Comparison of ENCODE assay signal across 8 cellular contexts in the genomic region with DNA sequence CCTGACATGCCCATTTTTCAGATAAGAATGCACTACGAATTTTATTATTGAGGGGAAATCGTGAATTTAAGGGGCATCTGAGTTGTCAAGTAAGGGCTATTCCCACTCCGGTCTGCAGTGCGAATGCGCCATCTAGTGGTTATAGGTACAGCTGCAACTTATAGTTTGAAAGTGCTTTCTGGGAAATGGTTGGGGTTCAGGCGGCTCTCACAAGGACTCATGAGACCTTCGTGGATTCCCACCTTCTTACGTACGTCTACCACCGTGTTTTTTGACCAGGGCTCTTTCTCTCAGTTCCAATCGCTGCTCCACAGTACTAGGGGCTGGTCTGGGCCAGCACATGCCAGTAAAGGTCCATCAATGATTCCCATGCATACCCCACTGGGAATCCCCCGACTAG. TPM values are rescaled to one million over a fixed set of nuclear protein-coding genes. Genes with fewer than 3 reads are reported as not detected.
DNase-seq lines count a peak whose midpoint lies in the region; ATAC-seq and TF ChIP-seq lines count a peak whose summit lies in the region.

No MANE protein-coding gene starts in this region.

- no peak overlapping the region for H3K4ac ChIP-seq in IMR-90 (ENCODE audit: low read depth, low read length)

- H3K14ac ChIP-seq in IMR-90 (replicated peaks; ENCODE audit: low read depth, low read length), result no peak overlapping the region

- H3K9me1 ChIP-seq in IMR-90 (ENCODE audit: insufficient read depth, low read length), result no peaks in the 10 kb centered on the region

- TF ChIP-seq CTCF in DOHH2 (IDR thresholded peaks at IDR 0.05; ENCODE audit: low read depth, low read length, poor library complexity, severe bottlenecking) (peak; percentile 75), IMR-90 (conservative IDR thresholded peaks at IDR 0.05; ENCODE audit: low read depth, low read length) (peak; percentile 89), Panc1 (IDR thresholded peaks at IDR 0.05) (peak; percentile 81), smooth muscle cell (IDR thresholded peaks at IDR 0.05; ENCODE audit: borderline replicate concordance, insufficient read depth, poor library complexity, severe bottlenecking) (peak; percentile 64)

- no peak overlapping the region for H2BK120ac ChIP-seq in IMR-90 (ENCODE audit: low read depth, low read length)

- H3K4me3 Mint-ChIP-seq in activated naive CD8-positive, alpha-beta T cell treated with anti-CD3 and anti-CD28 coated beads, Interleukin-2, amount 10 ng/mL, durations not matched to agents 7 days and 5 days, result no peak overlapping the region

- no peak overlapping the region for H2BK20ac ChIP-seq in IMR-90 (ENCODE audit: low read depth, low read length)

- H3K9ac ChIP-seq in IMR-90 (ENCODE audit: low read depth, low read length), result no peak overlapping the region
- no peak overlapping the region for H3K9ac ChIP-seq in smooth muscle cell (ENCODE audit: low read depth)

- H3K18ac ChIP-seq in IMR-90 (ENCODE audit: low read depth, low read length), result no peak overlapping the region

- peak overlapping the region; percentile 61 for H3K27ac Mint-ChIP-seq in activated naive CD8-positive, alpha-beta T cell treated with anti-CD3 and anti-CD28 coated beads, Interleukin-2, amount 10 ng/mL, durations not matched to agents 7 days and 5 days

- dilution Hi-C loops in IMR-90 (cut with HindIII; ENCODE audit: low sequenced_read_pairs, unreplicated experiment), result no loop called here

- no peaks in the 10 kb centered on the region for H3K9me2 ChIP-seq in DOHH2 (replicated peaks; ENCODE audit: control insufficient read depth, low read length)

- no peaks in the 10 kb centered on the region for H3K4me1 ChIP-seq in DOHH2 (ENCODE audit: control insufficient read depth, low read length)
- no peaks in the 10 kb centered on the region for H3K4me1 ChIP-seq in IMR-90 (ENCODE audit: control insufficient read depth, insufficient read depth, low read length)
- no peaks in the 10 kb centered on the region for H3K4me1 ChIP-seq in Panc1 (ENCODE audit: control insufficient read depth, insufficient read depth, low read length)
- no peaks in the 10 kb centered on the region for H3K4me1 ChIP-seq in smooth muscle cell (ENCODE audit: low read depth)

- TF ChIP-seq RAD21 in IMR-90 (IDR thresholded peaks at IDR 0.05; ENCODE audit: low read length), result peak; percentile 79

- H2AK5ac ChIP-seq in IMR-90 (ENCODE audit: low read depth, low read length), result no peak overlapping the region

- H3K79me2 ChIP-seq in DOHH2 (ENCODE audit: control insufficient read depth, low read length) (no peaks in the 10 kb centered on the region), smooth muscle cell (ENCODE audit: low read depth) (no peaks in the 10 kb centered on the region)

- no peak for TF ChIP-seq POLR2A in IMR-90 (IDR thresholded peaks at IDR 0.05; ENCODE audit: low read depth, low read length)

- no peaks in the 10 kb centered on the region for H4K20me1 ChIP-seq in DOHH2 (ENCODE audit: control insufficient read depth, insufficient read depth, low read depth, low read length)
- no peaks in the 10 kb centered on the region for H4K20me1 ChIP-seq in IMR-90 (ENCODE audit: insufficient read depth, low read length)
- H4K20me1 ChIP-seq in smooth muscle cell (ENCODE audit: low read depth), result no peaks in the 10 kb centered on the region

- intact Hi-C loops in IMR-90 (cut with micrococcal nuclease), result loop anchor here (1.0 to 5.0 kb wide), 4 partner anchors 48 to 1582 kb away; no protein-coding TSS in a partner anchor
- intact Hi-C loops in Panc1 (cut with micrococcal nuclease; ENCODE audit: unreplicated experiment), result loop anchor here (2.0 kb wide), 1 partner anchor 238 kb away; no protein-coding TSS in a partner anchor
- intact Hi-C loops in left ventricle myocardium superior (cut with micrococcal nuclease), result loop anchor here (5.0 kb wide), 1 partner anchor 238 kb away; no protein-coding TSS in a partner anchor

- H3K27me3 ChIP-seq in DOHH2 (ENCODE audit: control insufficient read depth, low read length) (no peaks in the 10 kb centered on the region), IMR-90 (ENCODE audit: control insufficient read depth, insufficient read depth, low read length) (no peaks in the 10 kb centered on the region), Panc1 (ENCODE audit: control insufficient read depth, insufficient read depth, low read length) (no peaks in the 10 kb centered on the region), smooth muscle cell (ENCODE audit: low read depth) (no peaks in the 10 kb centered on the region)

- H4K91ac ChIP-seq in IMR-90 (ENCODE audit: insufficient read depth, low read depth, low read length), result no peak overlapping the region

- H3K9me3 Mint-ChIP-seq in activated naive CD8-positive, alpha-beta T cell treated with anti-CD3 and anti-CD28 coated beads, Interleukin-2, amount 10 ng/mL, durations not matched to agents 7 days and 5 days, result no peaks in the 10 kb centered on the region

- no TSS peak for BruUV-seq in IMR-90 (replicated peaks; lab: Mats Ljungman, UMichigan)
- BruUV-seq in Panc1 (replicated peaks; lab: Mats Ljungman, UMichigan), result no TSS peak

- H4K8ac ChIP-seq in IMR-90 (ENCODE audit: low read depth in 2 of 2, low read length in 2 of 2), result no peak overlapping the region

- H3K4me2 ChIP-seq in DOHH2 (ENCODE audit: low read length) (no peak overlapping the region), IMR-90 (ENCODE audit: low read depth, low read length) (no peak overlapping the region), smooth muscle cell (no peak overlapping the region)

- H3K36me3 Mint-ChIP-seq in activated naive CD8-positive, alpha-beta T cell treated with anti-CD3 and anti-CD28 coated beads, Interleukin-2, amount 10 ng/mL, durations not matched to agents 7 days and 5 days, result peaks cover 12% of the 10 kb centered on the region

- H3K36me3 ChIP-seq in DOHH2 (ENCODE audit: control insufficient read depth, low read length) (peaks cover 33% of the 10 kb centered on the region), IMR-90 (ENCODE audit: control insufficient read depth, insufficient read depth, low read length) (peaks cover 15% of the 10 kb centered on the region), Panc1 (ENCODE audit: control insufficient read depth, insufficient read depth, low read length) (no peaks in the 10 kb centered on the region), smooth muscle cell (ENCODE audit: low read depth) (no peaks in the 10 kb centered on the region)

- H3K56ac ChIP-seq in IMR-90 (ENCODE audit: extremely low read depth, insufficient read depth, low read length), result no peak overlapping the region

- no peak overlapping the region for H2AK9ac ChIP-seq in IMR-90 (replicated peaks; ENCODE audit: low read depth, low read length, poor library complexity)

- H2BK15ac ChIP-seq in IMR-90 (ENCODE audit: low read depth, low read length), result no peak overlapping the region

- peaks cover 19% of the 10 kb centered on the region for H3K4me1 Mint-ChIP-seq in activated naive CD8-positive, alpha-beta T cell treated with anti-CD3 and anti-CD28 coated beads, Interleukin-2, amount 10 ng/mL, durations not matched to agents 7 days and 5 days

- H3K27me3 Mint-ChIP-seq in activated naive CD8-positive, alpha-beta T cell treated with anti-CD3 and anti-CD28 coated beads, Interleukin-2, amount 10 ng/mL, durations not matched to agents 7 days and 5 days, result no peaks in the 10 kb centered on the region

- H3K27ac ChIP-seq in DOHH2 (ENCODE audit: low read depth, low read length) (no peak overlapping the region), IMR-90 (ENCODE audit: insufficient read depth, low read length) (no peak overlapping the region), Panc1 (ENCODE audit: low read length) (no peak overlapping the region), smooth muscle cell (ENCODE audit: low read depth) (no peak overlapping the region)

- H2BK5ac ChIP-seq in IMR-90 (ENCODE audit: low read depth, low read length, poor library complexity, severe bottlenecking), result no peak overlapping the region

- DNase-seq in IMR-90 (peak; percentile 63), Panc1 (ENCODE audit: low read depth, low spot score) (no peak), left ventricle myocardium superior (no peak), smooth muscle cell (lab: John Stamatoyannopoulos, UW; ENCODE audit: unreplicated experiment) (no peak), cortex of kidney (lab: John Stamatoyannopoulos, UW) (no peak)
- no peak for DNase-seq in activated naive CD8-positive, alpha-beta T cell treated with anti-CD3 and anti-CD28 coated beads, Interleukin-2, amount 10 ng/mL, durations not matched to agents 7 days and 5 days

- no peaks in the 10 kb centered on the region for H3K79me1 ChIP-seq in IMR-90 (ENCODE audit: low read depth in 1 of 2, low read length in 2 of 2)

- peak; percentile 37 for ATAC-seq in GM19463 (IDR thresholded peaks at IDR 0.05; ENCODE audit: unreplicated experiment)
- ATAC-seq in IMR-90 (ENCODE audit: low read depth), result peak; percentile 90
- ATAC-seq in Panc1, result peak; percentile 80
- peak; percentile 48 for ATAC-seq in activated naive CD8-positive, alpha-beta T cell treated with anti-CD3 and anti-CD28 coated beads, Interleukin-2, amount 10 ng/mL, durations not matched to agents 7 days and 5 days (ENCODE audit: low read depth)
- ATAC-seq in left ventricle myocardium superior, result peak; percentile 62

- H2AFZ ChIP-seq in IMR-90 (replicated peaks; ENCODE audit: low read length, poor library complexity) (peak overlapping the region; percentile 48), smooth muscle cell (ENCODE audit: low read depth) (no peak overlapping the region)

- 7% methylated on average over 6 of the region's 12 CpGs; no CpG with 5 or more reads in 1 of the 2 experiments for WGBS in IMR-90 (ENCODE audit: extremely low coverage in 2 of 2, insufficient read length in 1 of 2), 2 experiments
- WGBS in smooth muscle cell (ENCODE audit: low lambda C conversion rate), result 39% methylated on average over 12 of the region's 12 CpGs

- CTCF ChIA-PET in IMR-90 (lab: Yijun Ruan, JAX) (interaction anchor here (1.5 kb wide), 1 partner anchor 17 kb away, joined by 3 read pairs; no protein-coding TSS in a partner anchor), Panc1 (lab: Charles Lee) (no interaction called here)

- H3K9me3 ChIP-seq in DOHH2 (ENCODE audit: control insufficient read depth, insufficient read depth, low read length) (no peaks in the 10 kb centered on the region), IMR-90 (ENCODE audit: control insufficient read depth, insufficient read depth, low read length) (no peaks in the 10 kb centered on the region), Panc1 (ENCODE audit: control insufficient read depth, insufficient read depth, low read depth, low read length) (no peaks in the 10 kb centered on the region), smooth muscle cell (replicated peaks; ENCODE audit: low read depth) (no peaks in the 10 kb centered on the region)

- no peak overlapping the region for H4K5ac ChIP-seq in IMR-90 (ENCODE audit: low read depth, low read length)

- POLR2A ChIA-PET in IMR-90 (lab: Charles Lee; ENCODE audit: unreplicated experiment), result no interaction called here
- POLR2A ChIA-PET in Panc1 (lab: Charles Lee), result no interaction called here
- POLR2A ChIA-PET in activated naive CD8-positive, alpha-beta T cell treated with anti-CD3 and anti-CD28 coated beads, Interleukin-2, amount 10 ng/mL, durations not matched to agents 7 days and 5 days (lab: Charles Lee), result interaction anchor here (1.0 to 1.7 kb wide), 2 partner anchors 11 to 12 kb away, joined by 3 to 7 read pairs; partner anchors contain the start of gene MSL3

- in situ Hi-C loops in IMR-90 (cut with MboI; ENCODE audit: low sequenced_read_pairs) (loop anchor here (5.0 to 25.0 kb wide), 2 partner anchors 238 to 1583 kb away; no protein-coding TSS in a partner anchor), Panc1 (cut with HindIII; ENCODE audit: low pct_unique_long_range_greater_than_20kb, low sequenced_read_pairs) (no loop called here)

- H3K4me3 ChIP-seq in DOHH2 (ENCODE audit: low read length) (no peak overlapping the region), IMR-90 (ENCODE audit: insufficient read depth, low read depth, low read length) (no peak overlapping the region), Panc1 (ENCODE audit: low read depth in 2 of 2, low read length in 2 of 2) (no peak overlapping the region), smooth muscle cell (no peak overlapping the region)

- H3F3A ChIP-seq in DOHH2 (ENCODE audit: control insufficient read depth, insufficient read depth), result no peaks in the 10 kb centered on the region
- no peaks in the 10 kb centered on the region for H3F3A ChIP-seq in smooth muscle cell (ENCODE audit: low read depth)

- H3K23ac ChIP-seq in IMR-90 (ENCODE audit: low read depth, low read length), result no peak overlapping the region

RNA-seq across cellular contexts. Expression of gene MSL3, which starts 12.3 kb away (rescaled TPM):
- total RNA-seq in IMR-90 (2012; rRNA removed), result 21.3 and 22.2 TPM in 2 replicates
- polyA plus RNA-seq in IMR-90 (2012; rRNA removed), result 19.6 TPM in 2 replicates
- 8.3 and 13.6 TPM in 2 replicates for polyA plus RNA-seq in IMR-90 (2012; cell fraction: cytosol; rRNA removed)
- polyA plus RNA-seq in IMR-90 (2012; cell fraction: nucleus; rRNA removed; ENCODE audit: low replicate concordance), result 29.0 and 69.5 TPM in 2 replicates
- 17.0 TPM for total RNA-seq in Panc1 (2021; ENCODE audit: unreplicated experiment)
- polyA plus RNA-seq in Panc1 (2012; ENCODE audit: insufficient read length), result 14.0 TPM
- total RNA-seq in activated naive CD8-positive, alpha-beta T cell treated with anti-CD3 and anti-CD28 coated beads, Interleukin-2, amount 10 ng/mL, durations not matched to agents 7 days and 5 days, result 10 to 100 TPM; 73.7 to 82.4 TPM
- 12.2 TPM for total RNA-seq in left ventricle myocardium superior
- 25.4 and 48.1 TPM in 2 replicates for total RNA-seq in smooth muscle cell
- 14.4 and 15.7 TPM in 2 replicates for polyA plus RNA-seq in smooth muscle cell

Comparison
In these comparisons a context has a peak if more than half of its experiments do, and no peak if none do; other contexts are left out.
1. ATAC-seq: peak in every context shown above with its lines; median percentile 90 in IMR-90; 80 in Panc1; 62 in left ventricle myocardium superior; 48 in activated naive CD8-positive, alpha-beta T cell treated with anti-CD3 and anti-CD28 coated beads, Interleukin-2, amount 10 ng/mL, durations not matched to agents 7 days and 5 days; 37 in GM19463.